Comparison of ENCODE assay signal across 28 cellular contexts in genomic region chr12:64494998-64495729, GRCh38. TPM values are rescaled to one million over a fixed set of nuclear protein-coding genes. Genes with fewer than 3 reads are reported as not detected.
DNase-seq lines count a peak whose midpoint lies in the region; ATAC-seq and TF ChIP-seq lines count a peak whose summit lies in the region.
"Had no signal": no experiment of that assay in that cellular context is flagged by ENCODE, and none has a peak within 500 bp of the region (broad histone marks: within the 10 kb centered on the region; RNA-seq: fewer than 3 reads in every experiment).

No MANE protein-coding gene starts in this region.

- no peaks in the 10 kb centered on the region for H3K9me3 Mint-ChIP-seq in activated CD4-positive, alpha-beta memory T cell treated with anti-CD3 and anti-CD28 coated beads, Interleukin-2, amount 10 ng/mL, durations not matched to agents 7 days and 5 days
- H3K9me3 Mint-ChIP-seq in activated CD4-positive, alpha-beta memory T cell treated with anti-CD3 and anti-CD28 coated beads for 36 hours, result no peaks in the 10 kb centered on the region
- no peaks in the 10 kb centered on the region for H3K9me3 Mint-ChIP-seq in CD8-positive, alpha-beta T cell
- H3K9me3 Mint-ChIP-seq in immature natural killer cell, result no peaks in the 10 kb centered on the region
- H3K9me3 Mint-ChIP-seq: activated T-helper 1 cell treated with anti-CD3 and anti-CD28 coated beads, Interleukin-12 subunit alpha, Interleukin-12 subunit beta, Interleukin-2, Interleukin-4 antibody, amounts not matched to agents 30 ng/mL and 10 ng/mL and 1 ng/mL, durations not matched to agents 14 hours and 24 hours and 36 hours; HFFc6; T-helper 2 cell treated with Interferon-gamma antibody and Interleukin-4, amounts not matched to agents 5 μg/mL and 100 μg/mL, for 36 hours had no signal

- intact Hi-C loops in activated CD4-positive, alpha-beta memory T cell treated with anti-CD3 and anti-CD28 coated beads for 36 hours (cut with micrococcal nuclease), result no loop called here
- intact Hi-C loops in CD8-positive, alpha-beta T cell (cut with DNase I, micrococcal nuclease), result no loop called here
- intact Hi-C loops in Panc1 (cut with micrococcal nuclease; ENCODE audit: unreplicated experiment), result loop anchor here (10.0 kb wide), 1 partner anchor 70 kb away; no protein-coding TSS in a partner anchor
- intact Hi-C loops in gastrocnemius medialis (cut with DNase I; ENCODE audit: low total_unique reads), result loop anchor here (10.0 kb wide), 1 partner anchor 80 kb away; no protein-coding TSS in a partner anchor

- in situ Hi-C loops in Panc1 (cut with HindIII; ENCODE audit: low pct_unique_long_range_greater_than_20kb, low sequenced_read_pairs) (no loop called here), gastrocnemius medialis (cut with MboI; ENCODE audit: low sequenced_read_pairs in 4 of 4) (loop anchor here in 1 of 4 donors (10.0 kb wide), 1 partner anchor 80 kb away; no protein-coding TSS in a partner anchor)

- no peaks in the 10 kb centered on the region for H3K9me3 ChIP-seq in CD8-positive, alpha-beta T cell (ENCODE audit: low read length)
- H3K9me3 ChIP-seq in Panc1 (ENCODE audit: control insufficient read depth, insufficient read depth, low read depth, low read length), result no peaks in the 10 kb centered on the region
- no peaks in the 10 kb centered on the region for H3K9me3 ChIP-seq in gastrocnemius medialis
- H3K9me3 ChIP-seq: breast epithelium, thoracic aorta had no signal

- H3K36me3 ChIP-seq in CD8-positive, alpha-beta T cell (ENCODE audit: insufficient read depth, low read length), result no peaks in the 10 kb centered on the region
- peaks cover 55% of the 10 kb centered on the region for H3K36me3 ChIP-seq in Panc1 (ENCODE audit: control insufficient read depth, insufficient read depth, low read length)
- H3K36me3 ChIP-seq in gastrocnemius medialis, result peaks cover 4 to 100% of the 10 kb centered on the region in 2 donors

- TSS peak; percentile 28 for BruUV-seq in Panc1 (replicated peaks; lab: Mats Ljungman, UMichigan)

- H3K4me3 Mint-ChIP-seq in activated CD4-positive, alpha-beta memory T cell treated with anti-CD3 and anti-CD28 coated beads, Interleukin-2, amount 10 ng/mL, durations not matched to agents 7 days and 5 days, result no peak overlapping the region
- H3K4me3 Mint-ChIP-seq in activated CD4-positive, alpha-beta memory T cell treated with anti-CD3 and anti-CD28 coated beads for 36 hours, result no peak overlapping the region
- no peak overlapping the region for H3K4me3 Mint-ChIP-seq in CD8-positive, alpha-beta T cell
- H3K4me3 Mint-ChIP-seq in immature natural killer cell, result peak overlapping the region in 2 of 5 donors; percentile 26 to 39
- H3K4me3 Mint-ChIP-seq: activated T-helper 1 cell treated with anti-CD3 and anti-CD28 coated beads, Interleukin-12 subunit alpha, Interleukin-12 subunit beta, Interleukin-2, Interleukin-4 antibody, amounts not matched to agents 30 ng/mL and 10 ng/mL and 1 ng/mL, durations not matched to agents 14 hours and 24 hours and 36 hours; CD14-positive monocyte; HFFc6; T-helper 2 cell treated with Interferon-gamma antibody and Interleukin-4, amounts not matched to agents 5 μg/mL and 100 μg/mL, for 36 hours had no signal

- CTCF ChIA-PET in activated CD4-positive, alpha-beta memory T cell treated with anti-CD3 and anti-CD28 coated beads, Interleukin-2, amount 10 ng/mL, durations not matched to agents 7 days and 5 days (lab: Charles Lee), result interaction anchor here (1.1 kb wide), 1 partner anchor 12 kb away, joined by 3 read pairs; no protein-coding TSS in a partner anchor
- CTCF ChIA-PET in activated CD4-positive, alpha-beta memory T cell treated with anti-CD3 and anti-CD28 coated beads for 36 hours (lab: Charles Lee), result interaction anchor here (0.6 to 0.8 kb wide), 2 partner anchors 54 to 652 kb away, joined by 3 read pairs; no protein-coding TSS in a partner anchor
- CTCF ChIA-PET in CD8-positive, alpha-beta T cell (lab: Charles Lee), result no interaction called here
- CTCF ChIA-PET in Panc1 (lab: Charles Lee), result no interaction called here

- no peak for DNase-seq in activated CD4-positive, alpha-beta memory T cell treated with anti-CD3 and anti-CD28 coated beads, Interleukin-2, amount 10 ng/mL, durations not matched to agents 7 days and 5 days
- no peak for DNase-seq in activated CD4-positive, alpha-beta memory T cell treated with anti-CD3 and anti-CD28 coated beads for 36 hours
- DNase-seq in CD8-positive, alpha-beta T cell, result no peak
- no peak for DNase-seq in Panc1 (ENCODE audit: low read depth, low spot score)
- DNase-seq in immature natural killer cell, result no peak
- no peak for DNase-seq in activated CD4-positive, CD25-positive, alpha-beta regulatory T cell treated with anti-CD3 and anti-CD28 coated beads, Interleukin-2, amount 50 U/mL, for 72 hours
- DNase-seq in gastrocnemius medialis, result no peak
- DNase-seq: activated naive CD4-positive, alpha-beta T cell treated with anti-CD3 and anti-CD28 coated beads, Interleukin-2, amount 50 U/mL, for 16 hours; anterior cingulate cortex; HFFc6; hypothalamus; mammary epithelial cell; NCI-H1092 treated with DMSO at 0.1 percent for 48 hours; NCI-H187; NCI-H524; NK-92 treated with Interleukin-12 subunit alpha and Interleukin-12 subunit beta, amount 100 ng/mL, for 24 hours; PC-9; Right ventricle myocardium superior; small intestine; stimulated activated naive CD8-positive, alpha-beta T cell treated with anti-CD3 and anti-CD28 coated beads, Interleukin-15, Interleukin-2, amounts not matched to agents 100 U/mL and 50 U/mL, for 24 hours had no signal

- H3K27ac ChIP-seq in CD8-positive, alpha-beta T cell (ENCODE audit: low read depth, low read length), result no peak overlapping the region
- no peak overlapping the region for H3K27ac ChIP-seq in Panc1 (ENCODE audit: low read length)
- H3K27ac ChIP-seq in gastrocnemius medialis, result no peak overlapping the region
- H3K27ac ChIP-seq: breast epithelium, epithelial cell of prostate, thoracic aorta had no signal

- no peak for TF ChIP-seq POLR2A in gastrocnemius medialis (IDR thresholded peaks at IDR 0.05)

- H3K4me3 ChIP-seq in CD8-positive, alpha-beta T cell (ENCODE audit: low read depth, low read length), result no peak overlapping the region
- H3K4me3 ChIP-seq in Panc1 (ENCODE audit: low read depth in 2 of 2, low read length in 2 of 2) (no peak overlapping the region), gastrocnemius medialis (no peak overlapping the region)
- H3K4me3 ChIP-seq: breast epithelium, K562, PC-9, thoracic aorta had no signal

- peaks cover 51% of the 10 kb centered on the region for H3K36me3 Mint-ChIP-seq in activated CD4-positive, alpha-beta memory T cell treated with anti-CD3 and anti-CD28 coated beads, Interleukin-2, amount 10 ng/mL, durations not matched to agents 7 days and 5 days (ENCODE audit: low read depth)
- H3K36me3 Mint-ChIP-seq in activated CD4-positive, alpha-beta memory T cell treated with anti-CD3 and anti-CD28 coated beads for 36 hours, result peaks cover 34% of the 10 kb centered on the region
- H3K36me3 Mint-ChIP-seq in CD8-positive, alpha-beta T cell, result peaks cover 59% of the 10 kb centered on the region
- peaks cover 26 to 45% (median 31%) of the 10 kb centered on the region in 3 donors for H3K36me3 Mint-ChIP-seq in immature natural killer cell

- no peaks in the 10 kb centered on the region for H3K27me3 Mint-ChIP-seq in activated CD4-positive, alpha-beta memory T cell treated with anti-CD3 and anti-CD28 coated beads, Interleukin-2, amount 10 ng/mL, durations not matched to agents 7 days and 5 days
- no peaks in the 10 kb centered on the region for H3K27me3 Mint-ChIP-seq in activated CD4-positive, alpha-beta memory T cell treated with anti-CD3 and anti-CD28 coated beads for 36 hours
- no peaks in the 10 kb centered on the region for H3K27me3 Mint-ChIP-seq in CD8-positive, alpha-beta T cell (ENCODE audit: low read depth)
- H3K27me3 Mint-ChIP-seq in immature natural killer cell (ENCODE audit: low read depth in 3 of 3), result peaks cover 0 to 2% (median 0%) of the 10 kb centered on the region in 3 donors

- POLR2A ChIA-PET in activated CD4-positive, alpha-beta memory T cell treated with anti-CD3 and anti-CD28 coated beads, Interleukin-2, amount 10 ng/mL, durations not matched to agents 7 days and 5 days (lab: Charles Lee), result no interaction called here
- POLR2A ChIA-PET in activated CD4-positive, alpha-beta memory T cell treated with anti-CD3 and anti-CD28 coated beads for 36 hours (lab: Charles Lee), result no interaction called here
- POLR2A ChIA-PET in CD8-positive, alpha-beta T cell (lab: Charles Lee), result no interaction called here
- POLR2A ChIA-PET in Panc1 (lab: Charles Lee), result no interaction called here

- no peaks in the 10 kb centered on the region for H3K4me1 ChIP-seq in CD8-positive, alpha-beta T cell (ENCODE audit: insufficient read depth, low read length)
- H3K4me1 ChIP-seq in Panc1 (ENCODE audit: control insufficient read depth, insufficient read depth, low read length) (no peaks in the 10 kb centered on the region), gastrocnemius medialis (no peaks in the 10 kb centered on the region)
- H3K4me1 ChIP-seq: breast epithelium had no signal

- H3K4me1 Mint-ChIP-seq in activated CD4-positive, alpha-beta memory T cell treated with anti-CD3 and anti-CD28 coated beads, Interleukin-2, amount 10 ng/mL, durations not matched to agents 7 days and 5 days, result peaks cover 24% of the 10 kb centered on the region
- peaks cover 34% of the 10 kb centered on the region for H3K4me1 Mint-ChIP-seq in activated CD4-positive, alpha-beta memory T cell treated with anti-CD3 and anti-CD28 coated beads for 36 hours (ENCODE audit: low read depth)
- H3K4me1 Mint-ChIP-seq in CD8-positive, alpha-beta T cell (ENCODE audit: low read depth), result peaks cover 8% of the 10 kb centered on the region
- peaks cover 11 to 19% of the 10 kb centered on the region in 2 donors for H3K4me1 Mint-ChIP-seq in immature natural killer cell

- H3K27ac Mint-ChIP-seq in activated CD4-positive, alpha-beta memory T cell treated with anti-CD3 and anti-CD28 coated beads, Interleukin-2, amount 10 ng/mL, durations not matched to agents 7 days and 5 days, result peak overlapping the region; percentile 54
- no peak overlapping the region for H3K27ac Mint-ChIP-seq in activated CD4-positive, alpha-beta memory T cell treated with anti-CD3 and anti-CD28 coated beads for 36 hours
- peak overlapping the region; percentile 27 for H3K27ac Mint-ChIP-seq in CD8-positive, alpha-beta T cell
- H3K27ac Mint-ChIP-seq in immature natural killer cell, result peak overlapping the region; percentile 35 to 85 (median 71)
- H3K27ac Mint-ChIP-seq: activated T-helper 1 cell treated with anti-CD3 and anti-CD28 coated beads, Interleukin-12 subunit alpha, Interleukin-12 subunit beta, Interleukin-2, Interleukin-4 antibody, amounts not matched to agents 30 ng/mL and 10 ng/mL and 1 ng/mL, durations not matched to agents 14 hours and 24 hours and 36 hours; CD14-positive monocyte; HFFc6; T-helper 2 cell treated with Interferon-gamma antibody and Interleukin-4, amounts not matched to agents 5 μg/mL and 100 μg/mL, for 36 hours had no signal

- TF ChIP-seq CTCF in CD8-positive, alpha-beta T cell (IDR thresholded peaks at IDR 0.05), result no peak
- TF ChIP-seq CTCF in Panc1 (IDR thresholded peaks at IDR 0.05) (no peak), gastrocnemius medialis (IDR thresholded peaks at IDR 0.05 in 4 of 5, conservative IDR thresholded peaks at IDR 0.05 in 1 of 5) (no peak)

- no peak for ATAC-seq in CD8-positive, alpha-beta T cell
- ATAC-seq in Panc1 (no peak), HG02938 (IDR thresholded peaks at IDR 0.05; ENCODE audit: unreplicated experiment) (no peak), gastrocnemius medialis (no peak)
- ATAC-seq: K562; stimulated activated naive CD8-positive, alpha-beta T cell treated with anti-CD3 and anti-CD28 coated beads, Interleukin-15, Interleukin-2, amounts not matched to agents 100 U/mL and 50 U/mL, for 24 hours had no signal

- no peaks in the 10 kb centered on the region for H3K27me3 ChIP-seq in CD8-positive, alpha-beta T cell (ENCODE audit: insufficient read depth, low read length)
- no peaks in the 10 kb centered on the region for H3K27me3 ChIP-seq in Panc1 (ENCODE audit: control insufficient read depth, insufficient read depth, low read length)
- H3K27me3 ChIP-seq in gastrocnemius medialis, result no peaks in the 10 kb centered on the region
- H3K27me3 ChIP-seq: breast epithelium had no signal

RNA-seq across cellular contexts. Expression of gene TBK1, which starts 43.2 kb away (rescaled TPM):
- 10 to 100 TPM; 34.1 to 36.0 TPM for total RNA-seq in activated CD4-positive, alpha-beta memory T cell treated with anti-CD3 and anti-CD28 coated beads, Interleukin-2, amount 10 ng/mL, durations not matched to agents 7 days and 5 days
- 10 to 100 TPM; 21.7 to 23.4 TPM for total RNA-seq in activated CD4-positive, alpha-beta memory T cell treated with anti-CD3 and anti-CD28 coated beads for 36 hours
- total RNA-seq in CD8-positive, alpha-beta T cell, result 1 to 10 TPM; 6.2 to 6.7 TPM
- total RNA-seq in Panc1 (2021; ENCODE audit: unreplicated experiment) (32.4 TPM), gastrocnemius medialis (10 to 100 TPM; 20.1 to 40.8 (median 27.6) TPM)
- 12.3 TPM for polyA plus RNA-seq in Panc1 (2012; ENCODE audit: insufficient read length)
- 10 to 100 TPM; 27.2 to 36.9 (median 29.2) TPM for polyA plus RNA-seq in immature natural killer cell

Comparison
In these comparisons a context has a peak if more than half of its experiments do, and no peak if none do; other contexts are left out.
1. CTCF ChIA-PET loops: an anchor here in activated CD4-positive, alpha-beta memory T cell treated with anti-CD3 and anti-CD28 coated beads, Interleukin-2, amount 10 ng/mL, durations not matched to agents 7 days and 5 days (1.1 kb wide) and activated CD4-positive, alpha-beta memory T cell treated with anti-CD3 and anti-CD28 coated beads for 36 hours (0.6 to 0.8 kb wide); none called in CD8-positive, alpha-beta T cell and Panc1.
2. intact Hi-C loops: an anchor here in Panc1 (10.0 kb wide) and gastrocnemius medialis (10.0 kb wide); none called in activated CD4-positive, alpha-beta memory T cell treated with anti-CD3 and anti-CD28 coated beads for 36 hours and CD8-positive, alpha-beta T cell.